8 cellular contexts compared by ENCODE assay signal in the genomic region with DNA sequence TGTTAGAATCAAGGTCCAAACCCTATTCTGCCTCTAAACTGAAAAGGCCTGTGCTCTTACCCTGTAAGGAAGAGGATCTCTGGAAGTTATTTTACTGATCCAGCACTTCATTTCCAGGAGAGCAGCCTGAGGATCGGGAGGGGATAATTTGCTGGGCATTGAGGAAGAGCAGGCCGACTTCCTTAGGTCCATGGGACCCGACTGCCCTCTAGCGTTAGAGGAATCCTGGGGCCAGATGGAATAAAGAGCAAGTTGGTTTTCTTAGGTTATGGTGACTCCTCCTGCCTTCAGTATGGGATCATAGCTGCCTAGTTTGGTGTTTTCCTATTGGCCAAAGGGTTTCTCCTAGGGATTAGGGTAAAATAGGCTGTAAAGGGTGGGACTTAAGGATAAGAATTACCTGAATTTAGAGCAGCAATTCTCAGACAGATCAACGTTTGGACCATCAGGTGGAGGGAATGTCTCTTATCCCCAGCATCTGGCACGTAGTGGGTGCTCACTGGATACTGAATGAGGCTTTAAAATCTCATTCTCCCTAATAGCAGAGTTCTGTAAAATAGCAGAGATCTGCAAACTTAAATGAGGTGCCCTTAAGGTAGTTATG. TPM values are rescaled to one million over a fixed set of nuclear protein-coding genes. Genes with fewer than 3 reads are reported as not detected.
A peak's percentile ranks its signal among the peaks of the same experiment; 100 is the strongest.
DNase-seq lines count a peak whose midpoint lies in the region; ATAC-seq and TF ChIP-seq lines count a peak whose summit lies in the region.

No MANE protein-coding gene starts in this region.

- H3K36me3 Mint-ChIP-seq in activated CD4-positive, alpha-beta memory T cell treated with anti-CD3 and anti-CD28 coated beads, Interleukin-2, amount 10 ng/mL, durations not matched to agents 7 days and 5 days (ENCODE audit: low read depth): peaks cover 5% of the 10 kb centered on the region
- H3K36me3 Mint-ChIP-seq in mesothelial cell of epicardium: peaks cover 3% of the 10 kb centered on the region

- DNase-seq in ELF-1 (ENCODE audit: low read depth, low spot score) (peak; percentile 94), HK-2 (ENCODE audit: unreplicated experiment) (peak; percentile 77), NCI-H748 treated with DMSO at 0.1 percent for 48 hours (lab: John Stamatoyannopoulos, UW) (peak; percentile 32), epithelial cell of esophagus (ENCODE audit: low read depth) (peak; percentile 87), mesothelial cell of epicardium (ENCODE audit: low spot score in 2 of 2, unreplicated experiment in 2 of 2) (peak; percentile 49 to 77)
- peak; percentile 47 for DNase-seq in activated CD4-positive, alpha-beta memory T cell treated with anti-CD3 and anti-CD28 coated beads, Interleukin-2, amount 10 ng/mL, durations not matched to agents 7 days and 5 days
- peak; percentile 66 for DNase-seq in stimulated activated CD8-positive, alpha-beta memory T cell treated with anti-CD3 and anti-CD28 coated beads, Interleukin-4, amount 100 ng/mL, for 48 hours

- CTCF ChIA-PET in activated CD4-positive, alpha-beta memory T cell treated with anti-CD3 and anti-CD28 coated beads, Interleukin-2, amount 10 ng/mL, durations not matched to agents 7 days and 5 days (lab: Charles Lee): interaction anchor here (1.5 to 5.6 kb wide), 3 partner anchors 170 to 227 kb away, joined by 5 to 35 read pairs (median 16); no protein-coding TSS in a partner anchor

- peaks cover 6% of the 10 kb centered on the region for H3K27me3 Mint-ChIP-seq in activated CD4-positive, alpha-beta memory T cell treated with anti-CD3 and anti-CD28 coated beads, Interleukin-2, amount 10 ng/mL, durations not matched to agents 7 days and 5 days
- no peaks in the 10 kb centered on the region for H3K27me3 Mint-ChIP-seq in mesothelial cell of epicardium (ENCODE audit: low read depth)

- H3K4me3 Mint-ChIP-seq in activated CD4-positive, alpha-beta memory T cell treated with anti-CD3 and anti-CD28 coated beads, Interleukin-2, amount 10 ng/mL, durations not matched to agents 7 days and 5 days: no peak overlapping the region
- no peak overlapping the region for H3K4me3 Mint-ChIP-seq in mesothelial cell of epicardium

- no peaks in the 10 kb centered on the region for H3K9me3 Mint-ChIP-seq in activated CD4-positive, alpha-beta memory T cell treated with anti-CD3 and anti-CD28 coated beads, Interleukin-2, amount 10 ng/mL, durations not matched to agents 7 days and 5 days
- H3K9me3 Mint-ChIP-seq in mesothelial cell of epicardium: peaks cover 7% of the 10 kb centered on the region

- TF ChIP-seq CTCF in epithelial cell of esophagus (IDR thresholded peaks at IDR 0.05; ENCODE audit: insufficient read depth, low read depth, low read length, missing control alignments) (peak; percentile 98), mesothelial cell of epicardium (IDR thresholded peaks at IDR 0.05; ENCODE audit: unreplicated experiment) (peak; percentile 79)

- H3K27ac Mint-ChIP-seq in activated CD4-positive, alpha-beta memory T cell treated with anti-CD3 and anti-CD28 coated beads, Interleukin-2, amount 10 ng/mL, durations not matched to agents 7 days and 5 days: no peak overlapping the region
- no peak overlapping the region for H3K27ac Mint-ChIP-seq in mesothelial cell of epicardium

- POLR2A ChIA-PET in activated CD4-positive, alpha-beta memory T cell treated with anti-CD3 and anti-CD28 coated beads, Interleukin-2, amount 10 ng/mL, durations not matched to agents 7 days and 5 days (lab: Charles Lee): no interaction called here

- no peak for ATAC-seq in GM18517 (IDR thresholded peaks at IDR 0.05; ENCODE audit: unreplicated experiment)

- no peaks in the 10 kb centered on the region for H3K4me1 Mint-ChIP-seq in activated CD4-positive, alpha-beta memory T cell treated with anti-CD3 and anti-CD28 coated beads, Interleukin-2, amount 10 ng/mL, durations not matched to agents 7 days and 5 days
- H3K4me1 Mint-ChIP-seq in mesothelial cell of epicardium: peaks cover 13% of the 10 kb centered on the region

- no peak overlapping the region for H3K4me3 ChIP-seq in epithelial cell of esophagus (ENCODE audit: low read length)

RNA-seq across cellular contexts. Expression of a gene that starts 40.0 kb away (rescaled TPM):
- total RNA-seq in activated CD4-positive, alpha-beta memory T cell treated with anti-CD3 and anti-CD28 coated beads, Interleukin-2, amount 10 ng/mL, durations not matched to agents 7 days and 5 days: under 1 TPM; 0.58 to 0.90 TPM
- 21.5 to 25.1 TPM (median 24.9 TPM) in 3 replicates for total RNA-seq in mesothelial cell of epicardium

RNA-seq across cellular contexts. Expression of a gene that starts 55.3 kb away (rescaled TPM):
- total RNA-seq in activated CD4-positive, alpha-beta memory T cell treated with anti-CD3 and anti-CD28 coated beads, Interleukin-2, amount 10 ng/mL, durations not matched to agents 7 days and 5 days: 10 to 100 TPM; 42.2 to 44.7 TPM
- 103 to 110 TPM (median 104 TPM) in 3 replicates for total RNA-seq in mesothelial cell of epicardium

Comparison
In these comparisons a context has a peak if more than half of its experiments do, and no peak if none do; other contexts are left out.
1. DNase-seq: peak in every context shown above with its lines; median percentile 94 in ELF-1; 87 in epithelial cell of esophagus; 77 in HK-2; 66 in stimulated activated CD8-positive, alpha-beta memory T cell treated with anti-CD3 and anti-CD28 coated beads, Interleukin-4, amount 100 ng/mL, for 48 hours; 63 in mesothelial cell of epicardium; 47 in activated CD4-positive, alpha-beta memory T cell treated with anti-CD3 and anti-CD28 coated beads, Interleukin-2, amount 10 ng/mL, durations not matched to agents 7 days and 5 days; 32 in NCI-H748 treated with DMSO at 0.1 percent for 48 hours.
2. RNA of a gene that starts 40.0 kb away (total RNA-seq): 21.5 to 25.1 TPM in mesothelial cell of epicardium; 0.58 to 0.90 TPM in activated CD4-positive, alpha-beta memory T cell treated with anti-CD3 and anti-CD28 coated beads, Interleukin-2, amount 10 ng/mL, durations not matched to agents 7 days and 5 days; every median in the first group is over 10 times any median in the second.